Comparison of ENCODE assay signal across 10 cellular contexts in genomic region chr20:45098096-45098773, GRCh38. TPM values are rescaled to one million over a fixed set of nuclear protein-coding genes. Genes with fewer than 3 reads are reported as not detected.
DNase-seq lines count a peak whose midpoint lies in the region; ATAC-seq and TF ChIP-seq lines count a peak whose summit lies in the region.
"Had no signal": no experiment of that assay in that cellular context is flagged by ENCODE, and none has a peak within 500 bp of the region (broad histone marks: within the 10 kb centered on the region; RNA-seq: fewer than 3 reads in every experiment).

No MANE protein-coding gene starts in this region.

- no peaks in the 10 kb centered on the region for H4K20me1 ChIP-seq in hepatocyte (ENCODE audit: insufficient read depth, poor library complexity, severe bottlenecking)

- H3K36me3 Mint-ChIP-seq in activated naive CD8-positive, alpha-beta T cell treated with anti-CD3 and anti-CD28 coated beads, Interleukin-2, amount 10 ng/mL, durations not matched to agents 7 days and 5 days = no peaks in the 10 kb centered on the region

- WGBS in hepatocyte (ENCODE audit: low lambda C conversion rate, missing lambda C conversion rate) = 68% methylated on average over 75 of the region's 92 CpGs
- WGBS in spleen, 5 donors = 6 to 20% (median 11%) methylated on average over 46 to 92 of the region's 92 CpGs

- no peak overlapping the region for H3K27ac Mint-ChIP-seq in activated naive CD8-positive, alpha-beta T cell treated with anti-CD3 and anti-CD28 coated beads, Interleukin-2, amount 10 ng/mL, durations not matched to agents 7 days and 5 days

- H3K9me3 ChIP-seq in hepatocyte (ENCODE audit: low read depth) (no peaks in the 10 kb centered on the region), spleen (no peaks in the 10 kb centered on the region)
- H3K9me3 ChIP-seq: A549 had no signal

- POLR2A ChIA-PET in activated naive CD8-positive, alpha-beta T cell treated with anti-CD3 and anti-CD28 coated beads, Interleukin-2, amount 10 ng/mL, durations not matched to agents 7 days and 5 days (lab: Charles Lee) = interaction anchor here (0.5 to 1.3 kb wide), 2 partner anchors 40 to 192 kb away, joined by 3 read pairs; no protein-coding TSS in a partner anchor

- intact Hi-C loops in spleen (cut with DNase I; ENCODE audit: low total_unique reads) = no loop called here

- H3K27me3 ChIP-seq in hepatocyte (peaks cover 34% of the 10 kb centered on the region), spleen (replicated peaks in 1 of 7) (peaks cover 4 to 71% (median 54%) of the 10 kb centered on the region in 7 donors)

- no peaks in the 10 kb centered on the region for H3K9me2 ChIP-seq in hepatocyte (replicated peaks; ENCODE audit: insufficient read depth)

- H3K9me3 Mint-ChIP-seq in activated naive CD8-positive, alpha-beta T cell treated with anti-CD3 and anti-CD28 coated beads, Interleukin-2, amount 10 ng/mL, durations not matched to agents 7 days and 5 days = no peaks in the 10 kb centered on the region

- H3K4me1 Mint-ChIP-seq in activated naive CD8-positive, alpha-beta T cell treated with anti-CD3 and anti-CD28 coated beads, Interleukin-2, amount 10 ng/mL, durations not matched to agents 7 days and 5 days = peaks cover 13% of the 10 kb centered on the region

- TF ChIP-seq POLR2A in spleen (IDR thresholded peaks at IDR 0.05) = no peak

- peak; percentile 25 for DNase-seq in NCI-H82 (lab: John Stamatoyannopoulos, UW)
- DNase-seq in NCI-H82 treated with DMSO at 0.1 percent for 48 hours (lab: John Stamatoyannopoulos, UW; ENCODE audit: unreplicated experiment) = no peak
- peak; percentile 64 for DNase-seq in activated naive CD8-positive, alpha-beta T cell treated with anti-CD3 and anti-CD28 coated beads, Interleukin-2, amount 10 ng/mL, durations not matched to agents 7 days and 5 days
- DNase-seq in hepatocyte (ENCODE audit: low spot score) = peak; percentile 47
- no peak for DNase-seq in spleen
- no peak for DNase-seq in LoVo (ENCODE audit: low spot score)
- no peak for DNase-seq in occipital lobe (lab: John Stamatoyannopoulos, UW)

- peak; percentile 26 for ATAC-seq in activated naive CD8-positive, alpha-beta T cell treated with anti-CD3 and anti-CD28 coated beads, Interleukin-2, amount 10 ng/mL, durations not matched to agents 7 days and 5 days (ENCODE audit: low read depth)
- no peak for ATAC-seq in GM21447 (IDR thresholded peaks at IDR 0.05; ENCODE audit: unreplicated experiment)

- no peaks in the 10 kb centered on the region for H3K36me3 ChIP-seq in hepatocyte (replicated peaks; ENCODE audit: insufficient read depth, low read depth)
- H3K36me3 ChIP-seq in spleen = peaks cover 0 to 5% (median 0%) of the 10 kb centered on the region in 6 donors

- H3K4me3 ChIP-seq in hepatocyte (no peak overlapping the region), spleen (peak overlapping the region; percentile 4 to 63 (median 32))
- H3K4me3 ChIP-seq: A549 had no signal

- peaks cover 7% of the 10 kb centered on the region for H3K4me1 ChIP-seq in hepatocyte (ENCODE audit: insufficient read depth)
- peaks cover 10 to 40% (median 23%) of the 10 kb centered on the region in 6 donors for H3K4me1 ChIP-seq in spleen
- H3K4me1 ChIP-seq: A549 had no signal

- H3K27me3 Mint-ChIP-seq in activated naive CD8-positive, alpha-beta T cell treated with anti-CD3 and anti-CD28 coated beads, Interleukin-2, amount 10 ng/mL, durations not matched to agents 7 days and 5 days = peaks cover 48% of the 10 kb centered on the region

- peak; percentile 21 for TF ChIP-seq CTCF in hepatocyte (IDR thresholded peaks at IDR 0.05; ENCODE audit: poor library complexity)
- TF ChIP-seq CTCF in spleen (IDR thresholded peaks at IDR 0.05 in 8 of 11, conservative IDR thresholded peaks at IDR 0.05 in 3 of 11) = no peak

- H3K4me2 ChIP-seq in hepatocyte = peak overlapping the region; percentile 44
- H3K4me2 ChIP-seq: A549 had no signal

- H3K4me3 Mint-ChIP-seq in activated naive CD8-positive, alpha-beta T cell treated with anti-CD3 and anti-CD28 coated beads, Interleukin-2, amount 10 ng/mL, durations not matched to agents 7 days and 5 days = no peak overlapping the region

- H2AFZ ChIP-seq in hepatocyte = no peak overlapping the region

- H3K27ac ChIP-seq in hepatocyte (no peak overlapping the region), spleen (no peak overlapping the region)
- H3K27ac ChIP-seq: A549 had no signal

- no peaks in the 10 kb centered on the region for H3K79me2 ChIP-seq in hepatocyte

RNA-seq across cellular contexts. Expression of gene KCNS1, which starts 2.7 kb away (rescaled TPM):
- under 1 TPM; 0.08 to 0.11 TPM for total RNA-seq in activated naive CD8-positive, alpha-beta T cell treated with anti-CD3 and anti-CD28 coated beads, Interleukin-2, amount 10 ng/mL, durations not matched to agents 7 days and 5 days
- 0.24 and 0.43 TPM in 2 replicates for total RNA-seq in hepatocyte
- polyA plus RNA-seq in hepatocyte = 0.28 and 0.42 TPM in 2 replicates
- total RNA-seq in spleen = not detected
- under 1 TPM in 2 of 3 donors, not detected in 1; 0.05 to 0.06 TPM for polyA plus RNA-seq in spleen
- 2.7 TPM for total RNA-seq in occipital lobe
- polyA plus RNA-seq: A549 had no signal

RNA-seq across cellular contexts. Expression of gene WFDC5, which starts 16.7 kb away (rescaled TPM):
- total RNA-seq in activated naive CD8-positive, alpha-beta T cell treated with anti-CD3 and anti-CD28 coated beads, Interleukin-2, amount 10 ng/mL, durations not matched to agents 7 days and 5 days = not detected
- total RNA-seq in hepatocyte = 0.47 TPM in 1 of 2 replicates, not detected in the other
- not detected in 2 replicates for polyA plus RNA-seq in hepatocyte
- not detected for total RNA-seq in spleen
- polyA plus RNA-seq in spleen = not detected
- not detected for total RNA-seq in occipital lobe
- total RNA-seq: skeletal muscle tissue had no signal
- polyA plus RNA-seq: A549 had no signal

RNA-seq across cellular contexts. Expression of gene WFDC12, which starts 26.0 kb away (rescaled TPM):
- not detected for total RNA-seq in activated naive CD8-positive, alpha-beta T cell treated with anti-CD3 and anti-CD28 coated beads, Interleukin-2, amount 10 ng/mL, durations not matched to agents 7 days and 5 days
- total RNA-seq in hepatocyte (not detected in 2 replicates), spleen (not detected), occipital lobe (not detected)
- polyA plus RNA-seq in hepatocyte (not detected in 2 replicates), spleen (not detected)
- total RNA-seq: skeletal muscle tissue had no signal
- polyA plus RNA-seq: A549 had no signal

Comparison
In these comparisons a context has a peak if more than half of its experiments do, and no peak if none do; other contexts are left out.
1. DNase-seq: peak in NCI-H82 (single experiment), activated naive CD8-positive, alpha-beta T cell treated with anti-CD3 and anti-CD28 coated beads, Interleukin-2, amount 10 ng/mL, durations not matched to agents 7 days and 5 days (single experiment) and hepatocyte (single experiment); none in NCI-H82 treated with DMSO at 0.1 percent for 48 hours (single experiment), spleen (single experiment), LoVo (single experiment) and occipital lobe (single experiment).